1 cellular context compared by ENCODE assay signal in the genomic region with DNA sequence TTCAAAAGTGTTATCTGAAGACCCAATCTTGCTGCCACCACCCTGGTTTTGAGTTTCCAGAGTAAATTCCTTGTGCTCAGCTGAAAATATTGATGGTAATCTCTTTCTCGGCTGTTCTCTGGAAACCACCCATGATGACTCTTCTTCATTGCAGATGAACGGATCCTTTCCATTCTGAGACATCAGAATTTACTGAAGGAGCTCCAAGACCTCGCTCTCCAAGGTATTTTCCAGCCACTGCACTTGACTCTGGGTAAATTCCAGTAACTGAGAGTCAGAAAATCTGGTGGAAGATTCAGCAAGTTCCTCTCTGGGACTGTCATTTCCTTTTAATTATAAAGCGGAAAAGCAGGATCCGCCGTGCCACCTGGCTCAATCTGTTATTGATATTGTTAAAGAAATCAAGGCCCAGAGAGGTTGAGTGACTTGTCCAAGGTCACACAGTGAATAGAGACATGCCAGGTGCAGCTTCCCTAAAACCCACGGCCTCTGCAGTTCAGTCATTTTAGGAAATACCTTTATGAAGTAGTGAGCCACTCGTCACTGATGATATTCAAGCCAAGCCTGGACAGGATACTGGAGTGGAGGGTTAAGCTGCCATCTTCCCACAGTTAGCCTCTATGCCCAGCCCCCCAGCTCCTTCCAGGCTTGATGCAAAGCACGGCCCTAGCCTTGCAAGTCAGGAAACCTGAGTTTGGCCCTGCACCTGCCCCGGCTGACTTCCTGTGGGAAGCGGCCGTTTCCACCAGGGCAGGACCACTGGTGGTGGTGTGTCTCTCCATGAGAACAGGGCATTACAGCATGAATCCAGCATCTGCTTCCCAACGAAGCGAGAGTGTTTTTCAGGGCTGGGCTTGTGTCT.
TF ChIP-seq lines count a peak whose summit lies in the region.

No MANE protein-coding gene starts in this region.

TF ChIP-seq in H1, 55 proteins besides CTCF, POLR2A, EP300 and RAD21:
- TF ChIP-seq NANOG (IDR thresholded peaks at IDR 0.05; ENCODE audit: insufficient read depth, low read depth, low read length, poor library complexity, severe bottlenecking) (no peak), KDM1A (IDR thresholded peaks at IDR 0.05; ENCODE audit: borderline replicate concordance, low read length) (0 out of 2 replicates have a peak, but pooled peaks have one; percentile 15)
